In genomic region chr7:99557196-99557607, GRCh38 we compare ENCODE assay signal across 8 cellular contexts. TPM values are rescaled to one million over a fixed set of nuclear protein-coding genes. Genes with fewer than 3 reads are reported as not detected.
DNase-seq lines count a peak whose midpoint lies in the region; ATAC-seq and TF ChIP-seq lines count a peak whose summit lies in the region.

No MANE protein-coding gene starts in this region.

- TF ChIP-seq EP300 in tibial nerve (IDR thresholded peaks at IDR 0.05), result no peak

- TF ChIP-seq CTCF in astrocyte of the spinal cord (IDR thresholded peaks at IDR 0.05; ENCODE audit: low read depth, low read length) (no peak), lower lobe of right lung (IDR thresholded peaks at IDR 0.05) (no peak), tibial nerve (IDR thresholded peaks at IDR 0.05) (no peak)

- H3K9me3 Mint-ChIP-seq in activated T-cell treated with anti-CD3 and anti-CD28 coated beads, Interleukin-2, amount 50 U/mL, for 72 hours, result no peaks in the 10 kb centered on the region

- H3K27me3 Mint-ChIP-seq in activated T-cell treated with anti-CD3 and anti-CD28 coated beads, Interleukin-2, amount 50 U/mL, for 72 hours (ENCODE audit: low read depth), result no peaks in the 10 kb centered on the region

- peak overlapping the region; percentile 93 for H3K27ac Mint-ChIP-seq in activated T-cell treated with anti-CD3 and anti-CD28 coated beads, Interleukin-2, amount 50 U/mL, for 72 hours

- TF ChIP-seq POLR2A in tibial nerve (IDR thresholded peaks at IDR 0.05), result no peak

- in situ Hi-C loops in astrocyte of the spinal cord (cut with HindIII; ENCODE audit: low sequenced_read_pairs), result no loop called here

- H3K27me3 ChIP-seq in lower lobe of right lung (ENCODE audit: low read depth) (no peaks in the 10 kb centered on the region), tibial nerve (no peaks in the 10 kb centered on the region)

- DNase-seq in activated T-cell treated with anti-CD3 and anti-CD28 coated beads, Interleukin-2, amount 50 U/mL, for 72 hours, result no peak
- no peak for DNase-seq in activated T-cell treated with anti-CD3 and anti-CD28 coated beads, Interleukin-2, amount 50 U/mL, for 1 hour
- DNase-seq in astrocyte of the spinal cord (ENCODE audit: low read depth, low spot score) (no peak), lower lobe of right lung (no peak), tibial nerve (ENCODE audit: low spot score in 2 of 2) (no peak), head of caudate nucleus (no peak), posterior cingulate gyrus (no peak)

- H3K36me3 ChIP-seq in lower lobe of right lung (peaks cover 42% of the 10 kb centered on the region), tibial nerve (peaks cover 3 to 49% (median 7%) of the 10 kb centered on the region in 3 donors)

- H3K27ac ChIP-seq in lower lobe of right lung, result peak overlapping the region; percentile 99
- H3K27ac ChIP-seq in tibial nerve, result peak overlapping the region in 3 of 4 donors; percentile 96 to 98 (median 97)

- H3K4me1 ChIP-seq in lower lobe of right lung, result peaks cover 41% of the 10 kb centered on the region
- peaks cover 0 to 61% (median 23%) of the 10 kb centered on the region in 4 donors for H3K4me1 ChIP-seq in tibial nerve

- 66 to 71% methylated on average over 4 of the region's 4 CpGs for WGBS in tibial nerve, 2 donors

- intact Hi-C loops in lower lobe of right lung (cut with DNase I), result no loop called here
- intact Hi-C loops in head of caudate nucleus (cut with DNase I), result loop anchor here (5.0 to 10.0 kb wide), 3 partner anchors 55 to 152 kb away; partner anchors contain the start of genes BUD31, PDAP1, ZKSCAN5 and ZNF394
- intact Hi-C loops in posterior cingulate gyrus (cut with DNase I), result loop anchor here (5.0 kb wide), 1 partner anchor 60 kb away; the partner anchor contains the start of gene ZSCAN25

- peak overlapping the region; percentile 94 to 95 for H3K4me3 Mint-ChIP-seq in activated T-cell treated with anti-CD3 and anti-CD28 coated beads, Interleukin-2, amount 50 U/mL, for 72 hours

- H3K4me3 ChIP-seq in astrocyte of the spinal cord (ENCODE audit: low read depth, low read length) (peak overlapping the region; percentile 91), lower lobe of right lung (peak overlapping the region; percentile 92), tibial nerve (peak overlapping the region; percentile 82 to 98 (median 92))

- H3K9me3 ChIP-seq in lower lobe of right lung (no peaks in the 10 kb centered on the region), tibial nerve (no peaks in the 10 kb centered on the region)

- peaks cover 54% of the 10 kb centered on the region for H3K4me1 Mint-ChIP-seq in activated T-cell treated with anti-CD3 and anti-CD28 coated beads, Interleukin-2, amount 50 U/mL, for 72 hours (ENCODE audit: low read depth)

- ATAC-seq in activated T-cell treated with anti-CD3 and anti-CD28 coated beads, Interleukin-2, amount 50 U/mL, for 72 hours (replicated peaks in 1 of 2), result no peak
- ATAC-seq in lower lobe of right lung (no peak), GM18519 (IDR thresholded peaks at IDR 0.05; ENCODE audit: low FRiP score, unreplicated experiment) (no peak)

- peaks cover 22 to 25% of the 10 kb centered on the region in 2 donors for H3K36me3 Mint-ChIP-seq in activated T-cell treated with anti-CD3 and anti-CD28 coated beads, Interleukin-2, amount 50 U/mL, for 72 hours (ENCODE audit: insufficient read depth in 2 of 2)

RNA-seq across cellular contexts. Expression of gene ZNF655, which starts 1.2 kb away (rescaled TPM):
- 10 to 100 TPM; 87.8 to 94.1 TPM for total RNA-seq in activated T-cell treated with anti-CD3 and anti-CD28 coated beads, Interleukin-2, amount 50 U/mL, for 72 hours
- 71.6 TPM for total RNA-seq in lower lobe of right lung
- 100 to 1,000 TPM in 2 of 4 donors, 10 to 100 TPM in 2; 90.8 to 140 (median 104) TPM for total RNA-seq in tibial nerve

RNA-seq across cellular contexts. Expression of gene FAM200A, which starts 5.3 kb away (rescaled TPM):
- total RNA-seq in activated T-cell treated with anti-CD3 and anti-CD28 coated beads, Interleukin-2, amount 50 U/mL, for 72 hours, result 1 to 10 TPM; 4.7 to 7.1 TPM
- 6.7 TPM for total RNA-seq in lower lobe of right lung
- 1 to 10 TPM; 4.8 to 8.8 (median 5.6) TPM for total RNA-seq in tibial nerve

RNA-seq across cellular contexts. Expression of gene TMEM225B, which starts 40.9 kb away (rescaled TPM):
- 1 to 10 TPM; 2.5 to 4.3 TPM for total RNA-seq in activated T-cell treated with anti-CD3 and anti-CD28 coated beads, Interleukin-2, amount 50 U/mL, for 72 hours
- total RNA-seq in lower lobe of right lung, result 0.30 TPM
- 1 to 10 TPM in 3 of 4 donors, not detected in 1; 1.2 to 1.8 (median 1.5) TPM for total RNA-seq in tibial nerve

RNA-seq across cellular contexts. Expression of gene ZKSCAN5, which starts 52.7 kb away (rescaled TPM):
- total RNA-seq in activated T-cell treated with anti-CD3 and anti-CD28 coated beads, Interleukin-2, amount 50 U/mL, for 72 hours, result 1 to 10 TPM; 9.3 to 9.9 TPM
- total RNA-seq in lower lobe of right lung (6.2 TPM), tibial nerve (10 to 100 TPM in 2 of 4 donors, 1 to 10 TPM in 2; 9.0 to 11.7 (median 9.9) TPM)

RNA-seq across cellular contexts. Expression of gene ZNF394, which starts 57.1 kb away (rescaled TPM):
- 10 to 100 TPM; 28.2 to 36.5 TPM for total RNA-seq in activated T-cell treated with anti-CD3 and anti-CD28 coated beads, Interleukin-2, amount 50 U/mL, for 72 hours
- 32.9 TPM for total RNA-seq in lower lobe of right lung
- 10 to 100 TPM; 36.9 to 47.3 (median 44.5) TPM for total RNA-seq in tibial nerve
